ENCODE assay signal across 7 cellular contexts in genomic region chr10:89278034-89278535, GRCh38. TPM values are rescaled to one million over a fixed set of nuclear protein-coding genes. Genes with fewer than 3 reads are reported as not detected.
DNase-seq lines count a peak whose midpoint lies in the region; ATAC-seq lines count a peak whose summit lies in the region.

No MANE protein-coding gene starts in this region.

- H3K4me1 ChIP-seq in urinary bladder (ENCODE audit: insufficient read depth): peaks cover 1% of the 10 kb centered on the region

- H3K27ac ChIP-seq in urinary bladder (ENCODE audit: low read depth): peak overlapping the region; percentile 89

- no peaks in the 10 kb centered on the region for H3K36me3 ChIP-seq in urinary bladder (ENCODE audit: insufficient read depth)

- 12% methylated on average over 1 of the region's 1 CpG for WGBS in urinary bladder

- H3K4me3 ChIP-seq in urinary bladder (ENCODE audit: low read depth, low read length): no peak overlapping the region

- DNase-seq in LoVo (ENCODE audit: low spot score): peak; percentile 89
- peak; percentile 96 for DNase-seq in dermis blood vessel endothelial cell
- peak; percentile 67 for DNase-seq in medulla oblongata (ENCODE audit: extremely low spot score)
- no peak for DNase-seq in OCI-M1 (lab: John Stamatoyannopoulos, UW)
- no peak for DNase-seq in stimulated activated naive CD8-positive, alpha-beta T cell treated with anti-CD3 and anti-CD28 coated beads, Interleukin-15, Interleukin-2, amounts not matched to agents 100 U/mL and 50 U/mL, for 24 hours
- no peak for DNase-seq in mesenteric fat pad (ENCODE audit: low spot score)

- ATAC-seq in stimulated activated naive CD8-positive, alpha-beta T cell treated with anti-CD3 and anti-CD28 coated beads, Interleukin-15, Interleukin-2, amounts not matched to agents 100 U/mL and 50 U/mL, for 24 hours: no peak

RNA-seq across cellular contexts. Expression of gene IFIT2, which starts 23.8 kb away (rescaled TPM):
- total RNA-seq in dermis blood vessel endothelial cell: 9.6 and 23.7 TPM in 2 replicates
- 18.7 TPM for total RNA-seq in urinary bladder
- polyA plus RNA-seq in urinary bladder: 3.7 TPM
- total RNA-seq in mesenteric fat pad: 3.8 TPM

RNA-seq across cellular contexts. Expression of gene LIPA, which starts 26.5 kb away (rescaled TPM):
- total RNA-seq in dermis blood vessel endothelial cell (86.2 and 101 TPM in 2 replicates), urinary bladder (63.0 TPM), mesenteric fat pad (210 TPM)
- polyA plus RNA-seq in urinary bladder: 49.1 TPM

RNA-seq across cellular contexts. Expression of gene IFIT3, which starts 49.7 kb away (rescaled TPM):
- 14.1 and 14.3 TPM in 2 replicates for total RNA-seq in dermis blood vessel endothelial cell
- 23.4 TPM for total RNA-seq in urinary bladder
- 11.2 TPM for polyA plus RNA-seq in urinary bladder
- 24.2 TPM for total RNA-seq in mesenteric fat pad

Comparison
In these comparisons a context has a peak if more than half of its experiments do, and no peak if none do; other contexts are left out.
1. DNase-seq: peak in LoVo (single experiment), dermis blood vessel endothelial cell (single experiment) and medulla oblongata (single experiment); none in OCI-M1 (single experiment), stimulated activated naive CD8-positive, alpha-beta T cell treated with anti-CD3 and anti-CD28 coated beads, Interleukin-15, Interleukin-2, amounts not matched to agents 100 U/mL and 50 U/mL, for 24 hours (single experiment) and mesenteric fat pad (single experiment).